ENCODE assay signal across 1 cellular context in the genomic region with DNA sequence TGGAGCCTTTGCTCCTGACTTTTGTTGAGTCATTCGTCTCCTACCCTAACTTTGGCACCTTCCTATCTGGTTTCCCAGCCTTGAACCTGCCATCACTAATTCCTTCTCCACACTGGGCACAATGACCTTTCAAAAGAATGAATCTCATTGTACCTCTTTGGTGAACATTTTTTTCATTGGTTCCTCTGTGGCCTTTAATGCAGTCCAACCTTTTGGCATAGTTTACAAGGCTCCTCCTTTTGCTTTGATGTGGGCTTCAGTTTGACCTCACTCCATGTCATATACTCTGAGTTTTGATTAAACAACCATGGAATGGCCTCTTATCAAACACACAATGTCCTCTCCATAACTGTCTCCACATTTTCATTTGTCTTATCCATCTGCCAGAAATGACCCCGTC.
TF ChIP-seq lines count a peak whose summit lies in the region.

No MANE protein-coding gene starts in this region.

TF ChIP-seq in HepG2, 621 proteins besides CTCF, POLR2A, EP300 and RAD21 (continued from another document):
- TF ChIP-seq, protein P1, sequence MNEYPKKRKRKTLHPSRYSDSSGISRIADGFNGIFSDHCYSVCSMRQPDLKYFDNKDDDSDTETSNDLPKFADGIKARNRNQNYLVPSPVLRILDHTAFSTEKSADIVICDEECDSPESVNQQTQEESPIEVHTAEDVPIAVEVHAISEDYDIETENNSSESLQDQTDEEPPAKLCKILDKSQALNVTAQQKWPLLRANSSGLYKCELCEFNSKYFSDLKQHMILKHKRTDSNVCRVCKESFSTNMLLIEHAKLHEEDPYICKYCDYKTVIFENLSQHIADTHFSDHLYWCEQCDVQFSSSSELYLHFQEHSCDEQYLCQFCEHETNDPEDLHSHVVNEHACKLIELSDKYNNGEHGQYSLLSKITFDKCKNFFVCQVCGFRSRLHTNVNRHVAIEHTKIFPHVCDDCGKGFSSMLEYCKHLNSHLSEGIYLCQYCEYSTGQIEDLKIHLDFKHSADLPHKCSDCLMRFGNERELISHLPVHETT (CRISPR knock-in tag; conservative IDR thresholded peaks at IDR 0.05), result no peak
TF ChIP-seq in HepG2: peak in this region for 0.
